13 cellular contexts compared by ENCODE assay signal in genomic region chr17:44915321-44915726, GRCh38. TPM values are rescaled to one million over a fixed set of nuclear protein-coding genes. Genes with fewer than 3 reads are reported as not detected.
DNase-seq lines count a peak whose midpoint lies in the region; ATAC-seq and TF ChIP-seq lines count a peak whose summit lies in the region.
"Had no signal": no experiment of that assay in that cellular context is flagged by ENCODE, and none has a peak within 500 bp of the region (broad histone marks: within the 10 kb centered on the region; RNA-seq: fewer than 3 reads in every experiment).

Gene GFAP, minus strand, starts transcription at chr17:44915500. Its CDS starts 14 bp downstream, at chr17:44915486.

- H3K27me3 ChIP-seq in left ventricle myocardium inferior (ENCODE audit: low read depth), result peaks cover 47% of the 10 kb centered on the region
- H3K27me3 ChIP-seq in hepatocyte, result peaks cover 6% of the 10 kb centered on the region
- H3K27me3 ChIP-seq in naive thymus-derived CD4-positive, alpha-beta T cell (ENCODE audit: control insufficient read depth in 2 of 2, insufficient read depth in 2 of 2, low read length in 2 of 2), result no peaks in the 10 kb centered on the region

- no peaks in the 10 kb centered on the region for H3K36me3 Mint-ChIP-seq in progenitor cell of endocrine pancreas (ENCODE audit: insufficient read depth)
- no peaks in the 10 kb centered on the region for H3K36me3 Mint-ChIP-seq in naive thymus-derived CD4-positive, alpha-beta T cell
- H3K36me3 Mint-ChIP-seq in activated naive CD8-positive, alpha-beta T cell treated with anti-CD3 and anti-CD28 coated beads for 36 hours, result no peaks in the 10 kb centered on the region
- H3K36me3 Mint-ChIP-seq: activated naive CD4-positive, alpha-beta T cell treated with anti-CD3 and anti-CD28 coated beads, Interleukin-2, amount 10 ng/mL, durations not matched to agents 7 days and 5 days had no signal

- H3K4me3 Mint-ChIP-seq in progenitor cell of endocrine pancreas (ENCODE audit: low read depth), result no peak within 1 kb of the TSS
- H3K4me3 Mint-ChIP-seq in naive thymus-derived CD4-positive, alpha-beta T cell, result no peak within 1 kb of the TSS
- no peak within 1 kb of the TSS for H3K4me3 Mint-ChIP-seq in activated naive CD8-positive, alpha-beta T cell treated with anti-CD3 and anti-CD28 coated beads for 36 hours
- H3K4me3 Mint-ChIP-seq: activated naive CD4-positive, alpha-beta T cell treated with anti-CD3 and anti-CD28 coated beads, Interleukin-2, amount 10 ng/mL, durations not matched to agents 7 days and 5 days had no signal

- CTCF ChIA-PET in HEK293T (lab: Yijun Ruan, JAX), result interaction anchor here (2.8 kb wide), 1 partner anchor 107 kb away, joined by 8 read pairs; no protein-coding TSS in a partner anchor
- CTCF ChIA-PET in naive thymus-derived CD4-positive, alpha-beta T cell (lab: Charles Lee), result no interaction called here

- no peak for DNase-seq in left ventricle myocardium inferior
- no peak for DNase-seq in Right ventricle myocardium inferior (ENCODE audit: missing footprints)
- peak; percentile 4 for DNase-seq in hepatocyte (ENCODE audit: low spot score)
- no peak for DNase-seq in progenitor cell of endocrine pancreas (ENCODE audit: low spot score, unreplicated experiment)
- no peak for DNase-seq in HEK293T (ENCODE audit: extremely low spot score)
- DNase-seq in naive thymus-derived CD4-positive, alpha-beta T cell, result no peak
- no peak for DNase-seq in activated naive CD8-positive, alpha-beta T cell treated with anti-CD3 and anti-CD28 coated beads for 36 hours
- no peak for DNase-seq in SIG-M5 (lab: John Stamatoyannopoulos, UW)
- DNase-seq: ACHN; activated naive CD4-positive, alpha-beta T cell treated with anti-CD3 and anti-CD28 coated beads, Interleukin-2, amount 10 ng/mL, durations not matched to agents 7 days and 5 days; cerebellar nuclear complex; NCI-H1092; stimulated activated CD4-positive, alpha-beta T cell treated with anti-CD3 and anti-CD28 coated beads, Interleukin-4, amount 100 ng/mL, for 24 hours had no signal

- no peaks in the 10 kb centered on the region for H3K36me3 ChIP-seq in left ventricle myocardium inferior
- H3K36me3 ChIP-seq in hepatocyte (replicated peaks; ENCODE audit: insufficient read depth, low read depth), result no peaks in the 10 kb centered on the region
- H3K36me3 ChIP-seq in naive thymus-derived CD4-positive, alpha-beta T cell (ENCODE audit: control insufficient read depth in 2 of 3, insufficient read depth in 3 of 3, low read length in 3 of 3), result no peaks in the 10 kb centered on the region

- H3K27ac Mint-ChIP-seq in progenitor cell of endocrine pancreas, result peak within 1 kb of the TSS; percentile 33
- no peak within 1 kb of the TSS for H3K27ac Mint-ChIP-seq in naive thymus-derived CD4-positive, alpha-beta T cell
- no peak within 1 kb of the TSS for H3K27ac Mint-ChIP-seq in activated naive CD8-positive, alpha-beta T cell treated with anti-CD3 and anti-CD28 coated beads for 36 hours
- H3K27ac Mint-ChIP-seq: activated naive CD4-positive, alpha-beta T cell treated with anti-CD3 and anti-CD28 coated beads, Interleukin-2, amount 10 ng/mL, durations not matched to agents 7 days and 5 days had no signal

- 87% methylated on average over 12 of the region's 17 CpGs for WGBS in hepatocyte (ENCODE audit: low lambda C conversion rate, missing lambda C conversion rate)

- no peaks in the 10 kb centered on the region for H3K79me2 ChIP-seq in hepatocyte

- no peaks in the 10 kb centered on the region for H3K4me1 Mint-ChIP-seq in progenitor cell of endocrine pancreas (ENCODE audit: low read depth)
- H3K4me1 Mint-ChIP-seq in naive thymus-derived CD4-positive, alpha-beta T cell, result peaks cover 6 to 16% (median 10%) of the 10 kb centered on the region in 7 donors
- peaks cover 7% of the 10 kb centered on the region for H3K4me1 Mint-ChIP-seq in activated naive CD8-positive, alpha-beta T cell treated with anti-CD3 and anti-CD28 coated beads for 36 hours

- no peak within 1 kb of the TSS for H3K4me2 ChIP-seq in hepatocyte

- H2AFZ ChIP-seq in hepatocyte, result no peak within 1 kb of the TSS

- H3K9me2 ChIP-seq in hepatocyte (replicated peaks; ENCODE audit: insufficient read depth), result no peaks in the 10 kb centered on the region

- peaks cover 43% of the 10 kb centered on the region for H3K4me1 ChIP-seq in left ventricle myocardium inferior
- peaks cover 9% of the 10 kb centered on the region for H3K4me1 ChIP-seq in hepatocyte (ENCODE audit: insufficient read depth)
- H3K4me1 ChIP-seq in naive thymus-derived CD4-positive, alpha-beta T cell (ENCODE audit: control insufficient read depth in 2 of 2, insufficient read depth in 2 of 2, low read length in 2 of 2), result peaks cover 0 to 5% of the 10 kb centered on the region in 2 donors

- ATAC-seq in Right ventricle myocardium inferior, result no peak
- no peak for ATAC-seq in naive thymus-derived CD4-positive, alpha-beta T cell

- H3K27me3 Mint-ChIP-seq in progenitor cell of endocrine pancreas, result peaks cover 48% of the 10 kb centered on the region
- H3K27me3 Mint-ChIP-seq in naive thymus-derived CD4-positive, alpha-beta T cell, result peaks cover 13 to 56% (median 19%) of the 10 kb centered on the region in 5 donors
- H3K27me3 Mint-ChIP-seq in activated naive CD8-positive, alpha-beta T cell treated with anti-CD3 and anti-CD28 coated beads for 36 hours, result peaks cover 38% of the 10 kb centered on the region

- POLR2A ChIA-PET in HEK293T (lab: Yijun Ruan, JAX), result no interaction called here
- POLR2A ChIA-PET in naive thymus-derived CD4-positive, alpha-beta T cell (lab: Charles Lee), result no interaction called here

- no peak for TF ChIP-seq CTCF in left ventricle myocardium inferior (IDR thresholded peaks at IDR 0.05; ENCODE audit: borderline replicate concordance)
- no peak for TF ChIP-seq CTCF in hepatocyte (IDR thresholded peaks at IDR 0.05; ENCODE audit: poor library complexity)
- TF ChIP-seq CTCF in progenitor cell of endocrine pancreas (IDR thresholded peaks at IDR 0.05; ENCODE audit: unreplicated experiment), result no peak

- no peaks in the 10 kb centered on the region for H4K20me1 ChIP-seq in hepatocyte (ENCODE audit: insufficient read depth, poor library complexity, severe bottlenecking)

- no peaks in the 10 kb centered on the region for H3K9me3 ChIP-seq in left ventricle myocardium inferior (replicated peaks)
- no peaks in the 10 kb centered on the region for H3K9me3 ChIP-seq in hepatocyte (ENCODE audit: low read depth)
- no peaks in the 10 kb centered on the region for H3K9me3 ChIP-seq in naive thymus-derived CD4-positive, alpha-beta T cell (ENCODE audit: control insufficient read depth in 2 of 3, low read length in 3 of 3)

- no peaks in the 10 kb centered on the region for H3K9me3 Mint-ChIP-seq in progenitor cell of endocrine pancreas (ENCODE audit: low read depth)
- peaks cover 0 to 1% (median 0%) of the 10 kb centered on the region in 11 donors for H3K9me3 Mint-ChIP-seq in naive thymus-derived CD4-positive, alpha-beta T cell
- no peaks in the 10 kb centered on the region for H3K9me3 Mint-ChIP-seq in activated naive CD8-positive, alpha-beta T cell treated with anti-CD3 and anti-CD28 coated beads for 36 hours
- H3K9me3 Mint-ChIP-seq: activated naive CD4-positive, alpha-beta T cell treated with anti-CD3 and anti-CD28 coated beads, Interleukin-2, amount 10 ng/mL, durations not matched to agents 7 days and 5 days had no signal

- H3K27ac ChIP-seq in left ventricle myocardium inferior (replicated peaks) (peak within 1 kb of the TSS; percentile 79), hepatocyte (no peak within 1 kb of the TSS)
- no peak within 1 kb of the TSS for H3K27ac ChIP-seq in naive thymus-derived CD4-positive, alpha-beta T cell (ENCODE audit: low read depth, low read length)

- intact Hi-C loops in left ventricle myocardium inferior (cut with micrococcal nuclease), result no loop called here
- intact Hi-C loops in Right ventricle myocardium inferior (cut with DNase I), result no loop called here
- intact Hi-C loops in naive thymus-derived CD4-positive, alpha-beta T cell (cut with micrococcal nuclease), result no loop called here

- H3K4me3 ChIP-seq in left ventricle myocardium inferior (no peak within 1 kb of the TSS), hepatocyte (no peak within 1 kb of the TSS)
- H3K4me3 ChIP-seq in naive thymus-derived CD4-positive, alpha-beta T cell (ENCODE audit: low read length), result no peak within 1 kb of the TSS

TF ChIP-seq in HEK293T, 16 proteins besides CTCF, POLR2A, EP300 and RAD21:
- no peak for TF ChIP-seq SP1 (IDR thresholded peaks at IDR 0.05)
- TF ChIP-seq HDGF (IDR thresholded peaks at IDR 0.05; ENCODE audit: borderline replicate concordance), result no peak
- no peak for TF ChIP-seq FOXA1 (IDR thresholded peaks at IDR 0.05)
- no peak for TF ChIP-seq ARNT (IDR thresholded peaks at IDR 0.05)
- TF ChIP-seq PKNOX1 (IDR thresholded peaks at IDR 0.05), result no peak
- TF ChIP-seq ZNF384 (IDR thresholded peaks at IDR 0.05), result no peak
- no peak for TF ChIP-seq ELF4 (IDR thresholded peaks at IDR 0.05)
- no peak for TF ChIP-seq TARDBP (IDR thresholded peaks at IDR 0.05)
- no peak for TF ChIP-seq FOXM1 (IDR thresholded peaks at IDR 0.05; ENCODE audit: borderline replicate concordance)
- TF ChIP-seq BHLHE40 (IDR thresholded peaks at IDR 0.05; ENCODE audit: borderline replicate concordance), result no peak
- no peak for TF ChIP-seq FOXK2 (IDR thresholded peaks at IDR 0.05)
- TF ChIP-seq L3MBTL2 (conservative IDR thresholded peaks at IDR 0.05), result no peak
- no peak for TF ChIP-seq LEF1 (IDR thresholded peaks at IDR 0.05; ENCODE audit: borderline replicate concordance)
- no peak for TF ChIP-seq SUZ12 (IDR thresholded peaks at IDR 0.05)

RNA-seq across cellular contexts. Expression of gene GFAP, which starts in this region (rescaled TPM):
- total RNA-seq in left ventricle myocardium inferior (4.1 TPM), Right ventricle myocardium inferior (3.7 TPM), hepatocyte (0.10 and 1.6 TPM in 2 replicates), progenitor cell of endocrine pancreas (not detected in 2 replicates)
- not detected in 2 replicates for polyA plus RNA-seq in hepatocyte
- total RNA-seq in naive thymus-derived CD4-positive, alpha-beta T cell, result not detected
- polyA plus RNA-seq in naive thymus-derived CD4-positive, alpha-beta T cell, result under 1 TPM in 1 of 2 donors, not detected in 1; 0.16 TPM
- total RNA-seq in activated naive CD8-positive, alpha-beta T cell treated with anti-CD3 and anti-CD28 coated beads for 36 hours, result not detected
